ENCODE assay signal across 21 cellular contexts in the genomic region with DNA sequence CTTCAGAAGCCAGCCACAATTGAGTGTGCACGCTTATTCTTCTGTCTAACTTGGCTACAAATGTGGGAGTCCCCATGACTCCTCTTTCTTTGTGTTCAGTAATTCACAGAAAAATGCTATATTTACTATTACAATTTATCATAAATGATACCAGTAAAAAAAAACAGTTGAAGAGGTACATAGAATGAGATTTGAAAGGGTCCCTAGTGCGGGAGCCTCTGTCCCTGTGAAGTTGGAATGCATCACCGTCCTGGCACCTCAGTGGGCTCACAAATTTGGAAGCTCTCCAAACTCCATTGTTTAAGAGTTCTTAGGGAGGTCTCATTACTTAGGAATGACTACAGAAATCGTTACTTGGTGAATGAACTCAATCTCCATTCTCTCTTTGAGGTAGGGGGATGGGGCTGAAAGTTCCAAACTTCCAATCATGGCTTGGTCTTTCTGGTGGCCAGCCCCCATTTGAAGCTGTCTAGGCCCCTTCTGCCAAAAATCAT.
DNase-seq lines count a peak whose midpoint lies in the region; TF ChIP-seq lines count a peak whose summit lies in the region.
"Had no signal": no experiment of that assay in that cellular context is flagged by ENCODE, and none has a peak within 500 bp of the region (broad histone marks: within the 10 kb centered on the region; RNA-seq: fewer than 3 reads in every experiment).

No MANE protein-coding gene starts in this region.

- H3K9ac ChIP-seq in neuronal stem cell (ENCODE audit: low read depth, low read length, poor library complexity): no peak overlapping the region
- H3K9ac ChIP-seq: BLaER1 treated with 17β-estradiol and CSF1 and Interleukin-3, amounts not matched to agents 10 nM and 100 nM had no signal

- no peak overlapping the region for H3K4ac ChIP-seq in neuronal stem cell (ENCODE audit: low read length)

- no peak overlapping the region for H2AFZ ChIP-seq in neuronal stem cell (ENCODE audit: low read length)

- WGBS in neuronal stem cell (ENCODE audit: extremely low coverage in 2 of 2, insufficient read length in 2 of 2, insufficient replicate concordance in 1 of 2), 2 donors: no CpG with 5 or more reads among the region's 4 CpGs

- H3K18ac ChIP-seq in neuronal stem cell (ENCODE audit: low read length): no peak overlapping the region

- H3K4me1 Mint-ChIP-seq in activated T-helper 1 cell treated with anti-CD3 and anti-CD28 coated beads, Interleukin-12 subunit alpha, Interleukin-12 subunit beta, Interleukin-2, Interleukin-4 antibody, amounts not matched to agents 30 ng/mL and 10 ng/mL and 1 ng/mL, durations not matched to agents 14 hours and 24 hours and 36 hours (ENCODE audit: low read depth): no peaks in the 10 kb centered on the region
- H3K4me1 Mint-ChIP-seq: CD4-positive, alpha-beta memory T cell had no signal

- no peak overlapping the region for H4K8ac ChIP-seq in neuronal stem cell (ENCODE audit: low read depth, low read length)

- H3K27me3 Mint-ChIP-seq in activated T-helper 1 cell treated with anti-CD3 and anti-CD28 coated beads, Interleukin-12 subunit alpha, Interleukin-12 subunit beta, Interleukin-2, Interleukin-4 antibody, amounts not matched to agents 30 ng/mL and 10 ng/mL and 1 ng/mL, durations not matched to agents 14 hours and 24 hours and 36 hours (ENCODE audit: insufficient read depth): no peaks in the 10 kb centered on the region

- H3K14ac ChIP-seq in neuronal stem cell (ENCODE audit: low read length): no peak overlapping the region

- H3K36me3 ChIP-seq in neuronal stem cell (replicated peaks in 1 of 2; ENCODE audit: control insufficient read depth in 2 of 2, insufficient read depth in 2 of 2, low read length in 2 of 2): no peaks in the 10 kb centered on the region
- H3K36me3 ChIP-seq: BLaER1 treated with 17β-estradiol and CSF1 and Interleukin-3, amounts not matched to agents 10 nM and 100 nM had no signal

- H4K91ac ChIP-seq in neuronal stem cell (ENCODE audit: low read depth, low read length, poor library complexity): no peak overlapping the region

- no peaks in the 10 kb centered on the region for H3K9me3 ChIP-seq in neuronal stem cell (replicated peaks in 1 of 2; ENCODE audit: control insufficient read depth in 2 of 2, insufficient read depth in 1 of 2, low read depth in 1 of 2, low read length in 2 of 2)
- H3K9me3 ChIP-seq: Caco-2 had no signal

- no peak overlapping the region for H3K4me3 Mint-ChIP-seq in activated T-helper 1 cell treated with anti-CD3 and anti-CD28 coated beads, Interleukin-12 subunit alpha, Interleukin-12 subunit beta, Interleukin-2, Interleukin-4 antibody, amounts not matched to agents 30 ng/mL and 10 ng/mL and 1 ng/mL, durations not matched to agents 14 hours and 24 hours and 36 hours
- H3K4me3 Mint-ChIP-seq: CD4-positive, alpha-beta memory T cell had no signal

- H3K79me1 ChIP-seq in neuronal stem cell (ENCODE audit: low read depth, low read length): no peaks in the 10 kb centered on the region

- no peaks in the 10 kb centered on the region for H3K36me3 Mint-ChIP-seq in activated T-helper 1 cell treated with anti-CD3 and anti-CD28 coated beads, Interleukin-12 subunit alpha, Interleukin-12 subunit beta, Interleukin-2, Interleukin-4 antibody, amounts not matched to agents 30 ng/mL and 10 ng/mL and 1 ng/mL, durations not matched to agents 14 hours and 24 hours and 36 hours (ENCODE audit: low read depth)
- H3K36me3 Mint-ChIP-seq: CD4-positive, alpha-beta memory T cell had no signal

- no peak overlapping the region for H3K23ac ChIP-seq in neuronal stem cell (ENCODE audit: low read depth, low read length, poor library complexity)

- H2BK15ac ChIP-seq in neuronal stem cell (ENCODE audit: low read length): no peak overlapping the region

- no peak overlapping the region for H2BK120ac ChIP-seq in neuronal stem cell (ENCODE audit: low read depth, low read length)

- no peak overlapping the region for H2BK12ac ChIP-seq in neuronal stem cell (ENCODE audit: low read length)

- no peak for TF ChIP-seq RAD21 in Ishikawa (IDR thresholded peaks at IDR 0.05; ENCODE audit: low read depth)

- peak; percentile 48; the same call in 1 of the 2 replicates for TF ChIP-seq EP300 in Ishikawa (IDR thresholded peaks at IDR 0.05; ENCODE audit: borderline replicate concordance)

- H2AK5ac ChIP-seq in neuronal stem cell (ENCODE audit: low read depth, low read length): no peak overlapping the region

- no peaks in the 10 kb centered on the region for H3K27me3 ChIP-seq in neuronal stem cell (ENCODE audit: control insufficient read depth in 3 of 3, insufficient read depth in 3 of 3, low read depth in 1 of 3, low read length in 3 of 3)
- H3K27me3 ChIP-seq: BLaER1 treated with 17β-estradiol and CSF1 and Interleukin-3, amounts not matched to agents 10 nM and 100 nM had no signal

- H3K4me3 ChIP-seq in fibroblast of pulmonary artery (replicated peaks; ENCODE audit: low read depth, low read length) (no peak overlapping the region), neuronal stem cell (ENCODE audit: low read length in 2 of 2) (no peak overlapping the region)
- H3K4me3 ChIP-seq: BLaER1 treated with 17β-estradiol and CSF1 and Interleukin-3, amounts not matched to agents 10 nM and 100 nM had no signal

- no peaks in the 10 kb centered on the region for H3K9me3 Mint-ChIP-seq in activated T-helper 1 cell treated with anti-CD3 and anti-CD28 coated beads, Interleukin-12 subunit alpha, Interleukin-12 subunit beta, Interleukin-2, Interleukin-4 antibody, amounts not matched to agents 30 ng/mL and 10 ng/mL and 1 ng/mL, durations not matched to agents 14 hours and 24 hours and 36 hours

- intact Hi-C loops in activated T-helper 1 cell treated with anti-CD3 and anti-CD28 coated beads, Interleukin-12 subunit alpha, Interleukin-12 subunit beta, Interleukin-2, Interleukin-4 antibody, amounts not matched to agents 30 ng/mL and 10 ng/mL and 1 ng/mL, durations not matched to agents 14 hours and 24 hours and 36 hours (cut with micrococcal nuclease): no loop called here

- peak; percentile 83 for DNase-seq in ELR (ENCODE audit: low read depth)
- peak; percentile 49 for DNase-seq in fibroblast of pulmonary artery (ENCODE audit: low read depth)
- DNase-seq in activated T-helper 1 cell treated with anti-CD3 and anti-CD28 coated beads, Interleukin-12 subunit alpha, Interleukin-12 subunit beta, Interleukin-2, Interleukin-4 antibody, amounts not matched to agents 30 ng/mL and 10 ng/mL and 1 ng/mL, durations not matched to agents 14 hours and 24 hours and 36 hours (ENCODE audit: low spot score): no peak
- DNase-seq in neuronal stem cell (ENCODE audit: low spot score): no peak
- DNase-seq in hippocampal formation (lab: John Stamatoyannopoulos, UW): no peak
- no peak for DNase-seq in NCI-H82 treated with DMSO at 0.1 percent for 48 hours (lab: John Stamatoyannopoulos, UW; ENCODE audit: unreplicated experiment)
- DNase-seq: Caco-2; CD4-positive, alpha-beta memory T cell; DMS 273 treated with DMSO at 0.1 percent for 48 hours; DMS79 treated with DMSO at 0.1 percent for 48 hours; GDM1; GOT3; Kasumi-1; MM.1S; NCI-H1092; NCI-H1436 treated with DMSO at 0.1 percent for 48 hours; NCI-H1930; NCI-H510A; NK-92 treated with Interleukin-12 subunit alpha and Interleukin-12 subunit beta, amount 100 ng/mL, for 24 hours had no signal

- H3K27ac Mint-ChIP-seq in activated T-helper 1 cell treated with anti-CD3 and anti-CD28 coated beads, Interleukin-12 subunit alpha, Interleukin-12 subunit beta, Interleukin-2, Interleukin-4 antibody, amounts not matched to agents 30 ng/mL and 10 ng/mL and 1 ng/mL, durations not matched to agents 14 hours and 24 hours and 36 hours: no peak overlapping the region
- H3K27ac Mint-ChIP-seq: CD4-positive, alpha-beta memory T cell had no signal

- H3K27ac ChIP-seq in neuronal stem cell (replicated peaks; ENCODE audit: low read length): no peak overlapping the region
- H3K27ac ChIP-seq: BLaER1 treated with 17β-estradiol and CSF1 and Interleukin-3, amounts not matched to agents 10 nM and 100 nM had no signal

- no peak for TF ChIP-seq CTCF in fibroblast of pulmonary artery (IDR thresholded peaks at IDR 0.05; ENCODE audit: low read length, missing control alignments)

- H3K4me1 ChIP-seq in neuronal stem cell (ENCODE audit: control insufficient read depth in 2 of 2, insufficient read depth in 1 of 2, low read depth in 1 of 2, low read length in 2 of 2): no peaks in the 10 kb centered on the region
- H3K4me1 ChIP-seq: Caco-2 had no signal

- no peak overlapping the region for H3K4me2 ChIP-seq in neuronal stem cell (ENCODE audit: insufficient read depth, low read length, poor library complexity, severe bottlenecking)
- H3K4me2 ChIP-seq: BLaER1 treated with 17β-estradiol and CSF1 and Interleukin-3, amounts not matched to agents 10 nM and 100 nM had no signal

- no peak overlapping the region for H2BK5ac ChIP-seq in neuronal stem cell (ENCODE audit: low read length)

TF ChIP-seq in Ishikawa, 13 proteins besides CTCF, POLR2A, EP300 and RAD21:
- TF ChIP-seq CEBPB (IDR thresholded peaks at IDR 0.05): no peak
- peak; percentile 37; the same call in 1 of the 2 replicates for TF ChIP-seq TEAD4 (IDR thresholded peaks at IDR 0.05)
- TF ChIP-seq ZBTB7A (IDR thresholded peaks at IDR 0.05; ENCODE audit: low read depth): no peak
- no peak for TF ChIP-seq CREB1 (IDR thresholded peaks at IDR 0.05; ENCODE audit: low read depth)
- peak; percentile 74 for TF ChIP-seq NFIC (IDR thresholded peaks at IDR 0.05)

Comparison
In these comparisons a context has a peak if more than half of its experiments do, and no peak if none do; other contexts are left out.
1. DNase-seq: peak in ELR (single experiment) and fibroblast of pulmonary artery (single experiment); none in activated T-helper 1 cell treated with anti-CD3 and anti-CD28 coated beads, Interleukin-12 subunit alpha, Interleukin-12 subunit beta, Interleukin-2, Interleukin-4 antibody, amounts not matched to agents 30 ng/mL and 10 ng/mL and 1 ng/mL, durations not matched to agents 14 hours and 24 hours and 36 hours (single experiment), neuronal stem cell (single experiment), hippocampal formation (0 of 2) and NCI-H82 treated with DMSO at 0.1 percent for 48 hours (single experiment).